ENCODE assay signal across 8 cellular contexts in genomic region chr2:113757059-113757657, GRCh38. TPM values are rescaled to one million over a fixed set of nuclear protein-coding genes. Genes with fewer than 3 reads are reported as not detected.
DNase-seq lines count a peak whose midpoint lies in the region; ATAC-seq and TF ChIP-seq lines count a peak whose summit lies in the region.

No MANE protein-coding gene starts in this region.

- peak; percentile 39 for ATAC-seq in T-helper 17 cell
- peak in 2 of 4 donors; percentile 8 to 11 for ATAC-seq in psoas muscle
- ATAC-seq in HG02884 (IDR thresholded peaks at IDR 0.05; ENCODE audit: unreplicated experiment), result no peak
- no peak for ATAC-seq in GM19035 (IDR thresholded peaks at IDR 0.05; ENCODE audit: unreplicated experiment)
- ATAC-seq in HG03460 (IDR thresholded peaks at IDR 0.05; ENCODE audit: unreplicated experiment), result no peak

- WGBS in psoas muscle, 3 donors, result 14 to 16% (median 14%) methylated on average over 17 of the region's 17 CpGs

- H3K36me3 Mint-ChIP-seq in T-helper 17 cell (ENCODE audit: low read depth), result peaks cover 5% of the 10 kb centered on the region

- H3K4me1 Mint-ChIP-seq in T-helper 17 cell, result peaks cover 12% of the 10 kb centered on the region

- H3K27me3 ChIP-seq in psoas muscle (ENCODE audit: insufficient read depth in 3 of 3, low read length in 2 of 3), result no peaks in the 10 kb centered on the region

- H3K4me1 ChIP-seq in psoas muscle, result peaks cover 24% of the 10 kb centered on the region

- H3K27ac Mint-ChIP-seq in T-helper 17 cell, result peak overlapping the region; percentile 97

- peak overlapping the region; percentile 95 for H3K4me3 Mint-ChIP-seq in T-helper 17 cell

- H3K9me3 ChIP-seq in T-helper 17 cell (ENCODE audit: control insufficient read depth, low read length, poor library complexity, severe bottlenecking) (no peaks in the 10 kb centered on the region), psoas muscle (no peaks in the 10 kb centered on the region)

- H3K36me3 ChIP-seq in psoas muscle (ENCODE audit: insufficient read depth in 1 of 2, low read depth in 1 of 2), result peaks cover 0 to 10% of the 10 kb centered on the region in 2 donors

- TF ChIP-seq CTCF in fibroblast of mammary gland (conservative IDR thresholded peaks at IDR 0.05; ENCODE audit: control insufficient read depth, insufficient read depth, low read depth, low read length) (no peak), psoas muscle (IDR thresholded peaks at IDR 0.05) (no peak)

- H3K27ac ChIP-seq in psoas muscle, result peak overlapping the region; percentile 92

- peaks cover 5% of the 10 kb centered on the region for H3K27me3 Mint-ChIP-seq in T-helper 17 cell

- DNase-seq in DMS153 treated with DMSO at 0.1 percent for 48 hours (lab: John Stamatoyannopoulos, UW; ENCODE audit: unreplicated experiment) (peak; percentile 45), DMS153 (lab: John Stamatoyannopoulos, UW) (no peak), T-helper 17 cell (no peak), fibroblast of mammary gland (ENCODE audit: low read depth) (no peak), psoas muscle (no peak)

- intact Hi-C loops in psoas muscle (cut with DNase I), result loop anchor here (5.0 to 10.0 kb wide), 3 partner anchors 60 to 188 kb away; partner anchors contain the start of gene ACTR3 (in 1 of the 2)

- H3K4me3 ChIP-seq in fibroblast of mammary gland (ENCODE audit: control insufficient read depth, low read depth, low read length) (peak overlapping the region; percentile 80), psoas muscle (peak overlapping the region; percentile 84)

RNA-seq across cellular contexts. Expression of gene SLC35F5, which starts 0.7 kb away (rescaled TPM):
- 10 to 100 TPM; 19.5 to 28.1 TPM for total RNA-seq in T-helper 17 cell
- 10 to 100 TPM; 45.7 to 86.3 (median 50.7) TPM for total RNA-seq in psoas muscle
- 10 to 100 TPM; 23.1 to 54.6 (median 37.6) TPM for polyA plus RNA-seq in psoas muscle
